ENCODE assay signal across 24 cellular contexts in genomic region chr5:75072066-75072465, GRCh38.
"Had no signal": no experiment of that assay in that cellular context is flagged by ENCODE, and none has a peak within 500 bp of the region (broad histone marks: within the 10 kb centered on the region; RNA-seq: fewer than 3 reads in every experiment).

No MANE protein-coding gene starts in this region.

- H3K4me1 ChIP-seq: heart right ventricle, left ventricle myocardium inferior, neural progenitor cell, psoas muscle, right lobe of liver, tibial nerve, upper lobe of right lung had no signal

- H3K79me2 ChIP-seq: hepatocyte, parathyroid adenoma had no signal

- H2AFZ ChIP-seq: hepatocyte, neural progenitor cell, parathyroid adenoma had no signal

- H3K9ac ChIP-seq: neural progenitor cell, parathyroid adenoma had no signal

- H3K27me3 ChIP-seq: hepatocyte, neural progenitor cell, neutrophil, right lobe of liver, tibial nerve, upper lobe of right lung had no signal

- DNase-seq: heart right ventricle; islet precursor cell; left ventricle myocardium inferior; naive thymus-derived CD8-positive, alpha-beta T cell; nephron progenitor cell; occipital lobe; psoas muscle; right lobe of liver; stimulated activated CD4-positive, alpha-beta T cell treated with anti-CD3 and anti-CD28 coated beads, Interleukin-1b, Interleukin-23, amount 100 ng/mL, for 48 hours; stimulated activated CD4-positive, alpha-beta T cell treated with anti-CD3 and anti-CD28 coated beads, Interleukin-2, amount 100 ng/mL, for 48 hours; stimulated activated CD4-positive, alpha-beta T cell treated with anti-CD3 and anti-CD28 coated beads, Interleukin-4, amount 100 ng/mL, for 4 hours; stimulated activated CD8-positive, alpha-beta memory T cell treated with anti-CD3 and anti-CD28 coated beads, Interleukin-4, amount 100 ng/mL, for 48 hours; stimulated activated naive CD4-positive, alpha-beta T cell treated with Interleukin-2 at 50 U/mL for 16 hours; stimulated activated naive CD8-positive, alpha-beta T cell treated with anti-CD3 and anti-CD28 coated beads, Interleukin-15, amount 100 ng/mL, for 72 hours; substantia nigra; upper lobe of right lung had no signal

- H3K36me3 ChIP-seq: heart right ventricle, left ventricle myocardium inferior, neural progenitor cell, neutrophil, right lobe of liver, tibial nerve, upper lobe of right lung had no signal

- H3K9me3 ChIP-seq: heart right ventricle, left ventricle myocardium inferior, neutrophil, psoas muscle, right lobe of liver, tibial nerve, upper lobe of right lung had no signal

- H3K4me2 ChIP-seq: hepatocyte, neural progenitor cell had no signal

- ATAC-seq: heart right ventricle; naive thymus-derived CD8-positive, alpha-beta T cell; psoas muscle; right lobe of liver; stimulated activated memory B cell treated with anti-CD40 and anti-IgM and Interleukin-4, amounts not matched to agents 10 μg/mL and 1 μg/mL and 100 μg/mL, for 72 hours; stimulated activated naive CD8-positive, alpha-beta T cell treated with anti-CD3 and anti-CD28 coated beads, Interleukin-15, amount 100 ng/mL, for 72 hours; upper lobe of right lung had no signal

- H3K4me3 ChIP-seq: heart right ventricle, hepatocyte, left ventricle myocardium inferior, lung, neural progenitor cell, psoas muscle, right lobe of liver, skin epidermis, tibial nerve, upper lobe of right lung had no signal

- H3K27ac ChIP-seq: heart right ventricle, hepatocyte, left ventricle myocardium inferior, neural progenitor cell, neutrophil, parathyroid adenoma, psoas muscle, right lobe of liver, skin epidermis, tibial nerve, upper lobe of right lung had no signal
